Comparison of ENCODE assay signal across 11 cellular contexts in genomic region chr20:4563534-4563933, GRCh38.
A peak's percentile ranks its signal among the peaks of the same experiment; 100 is the strongest.
DNase-seq lines count a peak whose midpoint lies in the region; ATAC-seq, FAIRE-seq and TF ChIP-seq lines count a peak whose summit lies in the region.
"Had no signal": no experiment of that assay in that cellular context is flagged by ENCODE, and none has a peak within 500 bp of the region (broad histone marks: within the 10 kb centered on the region; RNA-seq: fewer than 3 reads in every experiment).

No MANE protein-coding gene starts in this region.

- H3K79me2 ChIP-seq in hepatocyte: no peaks in the 10 kb centered on the region

- H3K9me3 ChIP-seq in hepatocyte (ENCODE audit: low read depth): no peaks in the 10 kb centered on the region

- H3K9me2 ChIP-seq in hepatocyte (replicated peaks; ENCODE audit: insufficient read depth): no peaks in the 10 kb centered on the region

- H3K4me3 ChIP-seq in WI38 (ENCODE audit: low read depth, low read length) (no peak overlapping the region), hepatocyte (no peak overlapping the region)
- H3K4me3 ChIP-seq: stomach had no signal

- H3K4me2 ChIP-seq in hepatocyte: no peak overlapping the region

- no peaks in the 10 kb centered on the region for H4K20me1 ChIP-seq in hepatocyte (ENCODE audit: insufficient read depth, poor library complexity, severe bottlenecking)

- ATAC-seq in GM19452 (IDR thresholded peaks at IDR 0.05; ENCODE audit: unreplicated experiment): no peak
- ATAC-seq in GM18909 (IDR thresholded peaks at IDR 0.05; ENCODE audit: poor library complexity, unreplicated experiment): no peak
- ATAC-seq: Right ventricle myocardium inferior had no signal

- peak; percentile 34; the same call in 1 of the 2 replicates for TF ChIP-seq CTCF in WI38 (IDR thresholded peaks at IDR 0.05; ENCODE audit: low read depth, low read length)
- TF ChIP-seq CTCF in hepatocyte (IDR thresholded peaks at IDR 0.05; ENCODE audit: poor library complexity): no peak

- H3K27ac ChIP-seq in hepatocyte: no peak overlapping the region
- H3K27ac ChIP-seq: stomach had no signal

- peak; percentile 61 for DNase-seq in AG08395 (ENCODE audit: low spot score)
- DNase-seq in HTR-8/SVneo (ENCODE audit: insufficient read length, low spot score): no peak
- peak; percentile 69 for DNase-seq in hepatocyte (ENCODE audit: low spot score)
- DNase-seq in foreskin melanocyte: no peak
- DNase-seq in frontal cortex (ENCODE audit: low spot score in 2 of 2): no peak
- DNase-seq: stomach had no signal

- no peak overlapping the region for H2AFZ ChIP-seq in hepatocyte

- WGBS in hepatocyte (ENCODE audit: low lambda C conversion rate, missing lambda C conversion rate): 5% methylated on average over 4 of the region's 4 CpGs

- FAIRE-seq in HTR-8/SVneo (lab: Jason Lieb, UNC) (peak; percentile 74), frontal cortex (lab: Jason Lieb, UNC) (no peak)
- FAIRE-seq: G401.6 had no signal

- H3K27me3 ChIP-seq in hepatocyte: no peaks in the 10 kb centered on the region
- H3K27me3 ChIP-seq: stomach had no signal

- H3K36me3 ChIP-seq in hepatocyte (replicated peaks; ENCODE audit: insufficient read depth, low read depth): no peaks in the 10 kb centered on the region
- H3K36me3 ChIP-seq: stomach had no signal

- H3K4me1 ChIP-seq in hepatocyte (ENCODE audit: insufficient read depth): no peaks in the 10 kb centered on the region
- H3K4me1 ChIP-seq: stomach had no signal

Comparison
In these comparisons a context has a peak if more than half of its experiments do, and no peak if none do; other contexts are left out.
1. DNase-seq: peak in AG08395 (single experiment) and hepatocyte (single experiment); none in HTR-8/SVneo (single experiment), foreskin melanocyte (single experiment) and frontal cortex (0 of 2).